ENCODE assay signal across 1 cellular context in genomic region chr1:201268604-201269151, GRCh38.
TF ChIP-seq lines count a peak whose summit lies in the region.

No MANE protein-coding gene starts in this region.

TF ChIP-seq in A549, 52 proteins besides CTCF, POLR2A, EP300 and RAD21 (continued from another document):
- TF ChIP-seq ELK1 (IDR thresholded peaks at IDR 0.05; ENCODE audit: low read depth, low read length) (no peak), RCOR1 (IDR thresholded peaks at IDR 0.05; ENCODE audit: low read depth, low read length) (no peak), FOSB (CRISPR knock-in tag; IDR thresholded peaks at IDR 0.05) (no peak), HOXA7 (CRISPR knock-in tag; IDR thresholded peaks at IDR 0.05) (no peak), CHD2 (IDR thresholded peaks at IDR 0.05; ENCODE audit: low read length, partially characterized antibody) (no peak), RFX5 (IDR thresholded peaks at IDR 0.05) (no peak), CHD4 (IDR thresholded peaks at IDR 0.05; ENCODE audit: borderline replicate concordance) (no peak), FOXS1 (CRISPR knock-in tag; IDR thresholded peaks at IDR 0.05) (no peak; the same call in 1 of the 2 replicates), HEYL (CRISPR knock-in tag; IDR thresholded peaks at IDR 0.05) (no peak), EHF (CRISPR knock-in tag; IDR thresholded peaks at IDR 0.05) (no peak), CBX2 (IDR thresholded peaks at IDR 0.05; ENCODE audit: borderline replicate concordance, low read depth) (no peak), HMGXB4 (CRISPR knock-in tag; IDR thresholded peaks at IDR 0.05; ENCODE audit: borderline replicate concordance) (no peak), NR3C1 (IDR thresholded peaks at IDR 0.05) (no peak), KDM1A (IDR thresholded peaks at IDR 0.05; ENCODE audit: low read depth) (no peak), RNF2 (IDR thresholded peaks at IDR 0.05; ENCODE audit: borderline replicate concordance, low read depth) (no peak), HDAC2 (IDR thresholded peaks at IDR 0.05) (no peak), EHMT2 (IDR thresholded peaks at IDR 0.05; ENCODE audit: low read depth) (no peak), TFCP2L1 (CRISPR knock-in tag; IDR thresholded peaks at IDR 0.05) (no peak), ZSCAN20 (CRISPR knock-in tag; IDR thresholded peaks at IDR 0.05) (no peak), HOXB13 (CRISPR knock-in tag; IDR thresholded peaks at IDR 0.05; ENCODE audit: low read depth) (no peak), NFE2L2 (conservative IDR thresholded peaks at IDR 0.05; ENCODE audit: low read length) (no peak), KDM5A (IDR thresholded peaks at IDR 0.05) (no peak), ZFP36 (IDR thresholded peaks at IDR 0.05; ENCODE audit: borderline replicate concordance, partially characterized antibody) (no peak)
- TF ChIP-seq, protein P1, sequence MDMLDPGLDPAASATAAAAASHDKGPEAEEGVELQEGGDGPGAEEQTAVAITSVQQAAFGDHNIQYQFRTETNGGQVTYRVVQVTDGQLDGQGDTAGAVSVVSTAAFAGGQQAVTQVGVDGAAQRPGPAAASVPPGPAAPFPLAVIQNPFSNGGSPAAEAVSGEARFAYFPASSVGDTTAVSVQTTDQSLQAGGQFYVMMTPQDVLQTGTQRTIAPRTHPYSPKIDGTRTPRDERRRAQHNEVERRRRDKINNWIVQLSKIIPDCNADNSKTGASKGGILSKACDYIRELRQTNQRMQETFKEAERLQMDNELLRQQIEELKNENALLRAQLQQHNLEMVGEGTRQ (IDR thresholded peaks at IDR 0.05), result no peak
